In the genomic region with DNA sequence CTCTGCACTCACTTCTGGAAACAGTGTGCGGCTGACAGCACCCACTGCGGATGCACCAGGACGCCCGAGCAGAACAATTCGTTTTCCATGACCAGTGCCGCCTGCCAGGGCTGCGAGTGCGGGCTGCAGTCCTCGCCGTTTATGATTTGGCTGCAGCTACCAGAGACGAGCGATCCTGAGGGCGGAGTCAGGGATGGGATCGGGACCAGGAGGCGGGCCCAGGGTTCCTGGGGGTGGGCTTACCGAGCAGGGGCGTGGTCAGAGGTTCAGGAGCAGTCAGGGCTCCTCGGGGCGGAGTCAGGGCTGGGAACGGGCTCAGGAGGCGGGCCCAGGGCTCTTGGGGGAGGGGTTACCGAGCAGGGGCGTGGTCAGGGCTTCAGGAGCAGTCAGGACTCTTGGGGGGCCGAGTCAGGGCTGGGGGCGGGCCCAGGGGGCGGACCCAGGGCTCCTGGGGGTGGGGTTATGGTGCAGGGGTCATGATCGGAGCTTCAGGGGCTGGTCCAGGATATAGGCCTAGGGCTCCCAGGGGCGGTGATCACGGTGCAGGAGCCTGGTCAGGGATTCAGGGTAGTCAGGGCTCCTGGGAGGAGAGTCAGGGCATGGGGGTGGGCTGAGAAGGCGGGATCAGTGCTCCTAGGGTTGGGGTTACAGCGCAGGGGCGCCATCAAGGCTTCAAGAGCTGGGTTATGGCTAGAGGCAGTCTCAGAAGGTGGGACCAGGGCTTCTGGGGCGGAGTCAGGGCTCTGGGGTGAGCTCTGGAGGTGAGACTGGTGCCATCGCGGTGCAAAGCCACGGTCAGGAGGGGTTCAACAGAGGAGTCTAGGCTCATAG, we compare ENCODE assay signal across 9 cellular contexts. TPM values are rescaled to one million over a fixed set of nuclear protein-coding genes. Genes with fewer than 3 reads are reported as not detected.
DNase-seq lines count a peak whose midpoint lies in the region; ATAC-seq and TF ChIP-seq lines count a peak whose summit lies in the region.
"Had no signal": no experiment of that assay in that cellular context is flagged by ENCODE, and none has a peak within 500 bp of the region (broad histone marks: within the 10 kb centered on the region; RNA-seq: fewer than 3 reads in every experiment).

No MANE protein-coding gene starts in this region.

- no peaks in the 10 kb centered on the region for H3K79me2 ChIP-seq in DND-41 (ENCODE audit: insufficient read depth, low read length)
- H3K79me2 ChIP-seq in GM23338 (replicated peaks; ENCODE audit: insufficient read depth): no peaks in the 10 kb centered on the region
- H3K79me2 ChIP-seq in neural progenitor cell (ENCODE audit: low read depth): no peaks in the 10 kb centered on the region

- no peak for TF ChIP-seq CTCF in DND-41 (IDR thresholded peaks at IDR 0.05; ENCODE audit: borderline replicate concordance, extremely low read depth, low read length, poor library complexity, severe bottlenecking)
- TF ChIP-seq CTCF in GM23338 (conservative IDR thresholded peaks at IDR 0.05; ENCODE audit: low read depth in 2 of 2): no peak
- TF ChIP-seq CTCF in breast epithelium (IDR thresholded peaks at IDR 0.05): no peak
- no peak for TF ChIP-seq CTCF in neural progenitor cell (IDR thresholded peaks at IDR 0.05)
- no peak for TF ChIP-seq CTCF in osteocyte (IDR thresholded peaks at IDR 0.05)

- H3K9me3 ChIP-seq in DND-41 (ENCODE audit: insufficient read depth, low read length, severe bottlenecking) (no peaks in the 10 kb centered on the region), NT2/D1 (ENCODE audit: insufficient read depth, low read length) (no peaks in the 10 kb centered on the region), breast epithelium (no peaks in the 10 kb centered on the region), neural progenitor cell (ENCODE audit: low read depth) (no peaks in the 10 kb centered on the region)

- H3K4me3 ChIP-seq in DND-41 (ENCODE audit: low read depth in 1 of 2, low read length in 2 of 2) (no peak overlapping the region), GM23338 (peak overlapping the region; percentile 80), NT2/D1 (ENCODE audit: insufficient read length, low read depth) (no peak overlapping the region), breast epithelium (peak overlapping the region in 2 of 3 donors; percentile 29 to 50), neural progenitor cell (peak overlapping the region; percentile 46)

- no peaks in the 10 kb centered on the region for H3K9me2 ChIP-seq in GM23338 (ENCODE audit: insufficient read depth)

- H3K36me3 Mint-ChIP-seq in GM23338 (ENCODE audit: low read depth) (no peaks in the 10 kb centered on the region; the same call in 2 of the 3 replicates), neural progenitor cell (no peaks in the 10 kb centered on the region), osteocyte (ENCODE audit: unreplicated experiment) (no peaks in the 10 kb centered on the region)

- H3F3A ChIP-seq in GM23338 (replicated peaks; ENCODE audit: low read depth): 0 out of 2 replicates have a peak, but pooled peaks cover 2% of the 10 kb centered on the region
- H3F3A ChIP-seq in neural progenitor cell (ENCODE audit: low read depth): no peaks in the 10 kb centered on the region

- H3K4me3 Mint-ChIP-seq in GM23338: peak overlapping the region; percentile 74
- H3K4me3 Mint-ChIP-seq in neural progenitor cell: peak overlapping the region; percentile 73
- no peak overlapping the region for H3K4me3 Mint-ChIP-seq in osteocyte (ENCODE audit: unreplicated experiment)

- intact Hi-C loops in breast epithelium (cut with DNase I; ENCODE audit: low total_unique reads): loop anchor here (10.0 kb wide), 1 partner anchor 545 kb away; a partner anchor contains a TSS

- H3K9me3 Mint-ChIP-seq in GM23338 (no peaks in the 10 kb centered on the region; the same call in 1 of the 3 replicates), neural progenitor cell (no peaks in the 10 kb centered on the region), osteocyte (ENCODE audit: unreplicated experiment) (no peaks in the 10 kb centered on the region)

- DNase-seq in DND-41: peak; percentile 23
- DNase-seq in GM23338 (ENCODE audit: low spot score): peak; percentile 99
- peak; percentile 85 for DNase-seq in NT2/D1 (ENCODE audit: low read depth, low spot score)
- peak in 1 of 2 donors; percentile 44 for DNase-seq in breast epithelium (ENCODE audit: low spot score in 2 of 2)
- DNase-seq in neural progenitor cell (ENCODE audit: low spot score): peak; percentile 96
- DNase-seq in osteocyte (ENCODE audit: extremely low spot score, unreplicated experiment): no peak
- no peak for DNase-seq in NCI-H1694 (lab: John Stamatoyannopoulos, UW)
- DNase-seq in NCI-H187 treated with DMSO at 0.1 percent for 48 hours (lab: John Stamatoyannopoulos, UW): no peak

- no peak for TF ChIP-seq POLR2A in breast epithelium (IDR thresholded peaks at IDR 0.05)

- peaks cover 27% of the 10 kb centered on the region for H3K27me3 Mint-ChIP-seq in GM23338 (ENCODE audit: insufficient read depth, low read depth, poor library complexity)
- peaks cover 28% of the 10 kb centered on the region for H3K27me3 Mint-ChIP-seq in neural progenitor cell (ENCODE audit: insufficient read depth, low read depth)
- peaks cover 2% of the 10 kb centered on the region for H3K27me3 Mint-ChIP-seq in osteocyte (ENCODE audit: unreplicated experiment)

- H3K4me2 ChIP-seq in DND-41 (ENCODE audit: insufficient read depth, low read length): no peak overlapping the region
- peak overlapping the region; percentile 88 for H3K4me2 ChIP-seq in GM23338
- H3K4me2 ChIP-seq in neural progenitor cell: peak overlapping the region; percentile 76
- H3K4me2 ChIP-seq: KMS-11 had no signal

- H3K27ac Mint-ChIP-seq in GM23338 (peak overlapping the region; percentile 85; the same call in 1 of the 2 replicates), neural progenitor cell (no peak overlapping the region), osteocyte (ENCODE audit: unreplicated experiment) (no peak overlapping the region)

- ATAC-seq in DND-41 (ENCODE audit: insufficient read depth, low read depth) (no peak), GM23338 (peak; percentile 88)

- peaks cover 13% of the 10 kb centered on the region for H3K4me1 Mint-ChIP-seq in GM23338
- H3K4me1 Mint-ChIP-seq in neural progenitor cell: no peaks in the 10 kb centered on the region
- no peaks in the 10 kb centered on the region for H3K4me1 Mint-ChIP-seq in osteocyte (ENCODE audit: unreplicated experiment)

- no peak overlapping the region for H3K9ac ChIP-seq in DND-41 (ENCODE audit: low read depth, low read length)
- no peak overlapping the region for H3K9ac ChIP-seq in NT2/D1 (ENCODE audit: insufficient read length, low read depth)
- no peak overlapping the region for H3K9ac ChIP-seq in neural progenitor cell
- H3K9ac ChIP-seq: KMS-11 had no signal

- H3K4me1 ChIP-seq in DND-41 (ENCODE audit: insufficient read depth, low read length) (no peaks in the 10 kb centered on the region), GM23338 (ENCODE audit: insufficient read depth) (peaks cover 15% of the 10 kb centered on the region), NT2/D1 (ENCODE audit: insufficient read depth, insufficient read length) (peaks cover 6% of the 10 kb centered on the region), breast epithelium (no peaks in the 10 kb centered on the region), neural progenitor cell (no peaks in the 10 kb centered on the region)

- H3K36me3 ChIP-seq in DND-41 (ENCODE audit: insufficient read depth, low read length) (no peaks in the 10 kb centered on the region), GM23338 (ENCODE audit: insufficient read depth) (no peaks in the 10 kb centered on the region), NT2/D1 (ENCODE audit: insufficient read depth, insufficient read length, low read length) (no peaks in the 10 kb centered on the region), breast epithelium (no peaks in the 10 kb centered on the region), neural progenitor cell (no peaks in the 10 kb centered on the region)

- H3K27ac ChIP-seq in DND-41 (ENCODE audit: low read length) (no peak overlapping the region), GM23338 (ENCODE audit: low read depth) (no peak overlapping the region), breast epithelium (peak overlapping the region in 1 of 2 donors; percentile 25), neural progenitor cell (no peak overlapping the region)
- H3K27ac ChIP-seq: KMS-11 had no signal

- H4K20me1 ChIP-seq in DND-41 (ENCODE audit: insufficient read depth, low read length) (no peaks in the 10 kb centered on the region), GM23338 (replicated peaks; ENCODE audit: insufficient read depth) (no peaks in the 10 kb centered on the region), neural progenitor cell (ENCODE audit: low read depth) (no peaks in the 10 kb centered on the region)

- H2AFZ ChIP-seq in DND-41 (ENCODE audit: low read depth, low read length): no peak overlapping the region
- H2AFZ ChIP-seq in GM23338: peak overlapping the region; percentile 96
- peak overlapping the region; percentile 85 for H2AFZ ChIP-seq in neural progenitor cell (replicated peaks)

- peaks cover 9% of the 10 kb centered on the region for H3K27me3 ChIP-seq in DND-41 (ENCODE audit: insufficient read depth, low read length, poor library complexity)
- peaks cover 46% of the 10 kb centered on the region for H3K27me3 ChIP-seq in GM23338 (ENCODE audit: insufficient read depth)
- peaks cover 10% of the 10 kb centered on the region for H3K27me3 ChIP-seq in NT2/D1 (ENCODE audit: insufficient read depth, insufficient read length)
- peaks cover 2 to 54% of the 10 kb centered on the region in 2 donors for H3K27me3 ChIP-seq in breast epithelium
- H3K27me3 ChIP-seq in neural progenitor cell: peaks cover 81% of the 10 kb centered on the region

RNA-seq across cellular contexts. Expression of a gene that starts 1.7 kb away (rescaled TPM):
- total RNA-seq in GM23338 (2014; rRNA removed; shearing (Covaris generic)): 0.54 and 0.76 TPM in 2 replicates
- polyA plus RNA-seq in GM23338 (2016; fragmentation: Nextera tagmentation; extraction: Ambion mirVana): 1.8 and 2.2 TPM in 2 replicates
- not detected for total RNA-seq in breast epithelium
- 0.68 TPM in 1 of 2 replicates, not detected in the other for total RNA-seq in neural progenitor cell (ENCODE audit: low replicate concordance)
- total RNA-seq in osteocyte: not detected in 2 replicates

RNA-seq across cellular contexts. Expression of a gene that starts 36.2 kb away (rescaled TPM):
- total RNA-seq in GM23338 (2014; rRNA removed; shearing (Covaris generic)): 0.69 TPM in 1 of 2 replicates, not detected in the other
- polyA plus RNA-seq in GM23338 (2016; fragmentation: Nextera tagmentation; extraction: Ambion mirVana): 0.18 TPM in 1 of 2 replicates, not detected in the other
- total RNA-seq in breast epithelium (10 to 100 TPM in 1 of 3 donors, under 1 TPM in 2; 0.44 to 14.7 (median 0.48) TPM), neural progenitor cell (ENCODE audit: low replicate concordance) (not detected in 2 replicates), osteocyte (not detected in 2 replicates)

RNA-seq across cellular contexts. Expression of a gene that starts 43.4 kb away (rescaled TPM):
- 0.54 and 0.66 TPM in 2 replicates for total RNA-seq in GM23338 (2014; rRNA removed; shearing (Covaris generic))
- polyA plus RNA-seq in GM23338 (2016; fragmentation: Nextera tagmentation; extraction: Ambion mirVana): 0.77 TPM in 1 of 2 replicates, not detected in the other
- total RNA-seq in breast epithelium (100 to 1,000 TPM in 1 of 3 donors, 10 to 100 TPM in 1, not detected in 1; 16.1 to 182 TPM), neural progenitor cell (ENCODE audit: low replicate concordance) (not detected in 2 replicates), osteocyte (not detected in 2 replicates)

RNA-seq across cellular contexts. Expression of a gene that starts 54.7 kb away (rescaled TPM):
- total RNA-seq in GM23338 (2014; rRNA removed; shearing (Covaris generic)): not detected in 2 replicates
- 0.14 and 0.19 TPM in 2 replicates for polyA plus RNA-seq in GM23338 (2016; fragmentation: Nextera tagmentation; extraction: Ambion mirVana)
- 10 to 100 TPM in 1 of 3 donors, under 1 TPM in 1, not detected in 1; 0.32 to 45.2 TPM for total RNA-seq in breast epithelium
- not detected in 2 replicates for total RNA-seq in neural progenitor cell (ENCODE audit: low replicate concordance)
- total RNA-seq in osteocyte: not detected in 2 replicates

RNA-seq across cellular contexts. Expression of a gene that starts 59.9 kb away (rescaled TPM):
- 0.39 and 0.56 TPM in 2 replicates for total RNA-seq in GM23338 (2014; rRNA removed; shearing (Covaris generic))
- 0.47 and 0.56 TPM in 2 replicates for polyA plus RNA-seq in GM23338 (2016; fragmentation: Nextera tagmentation; extraction: Ambion mirVana)
- total RNA-seq in breast epithelium: 10 to 100 TPM in 1 of 3 donors, under 1 TPM in 1, not detected in 1; 0.98 to 14.8 TPM
- total RNA-seq in neural progenitor cell (ENCODE audit: low replicate concordance): not detected in 2 replicates
- not detected in 2 replicates for total RNA-seq in osteocyte

Comparison
In these comparisons a context has a peak if more than half of its experiments do, and no peak if none do; other contexts are left out.
1. DNase-seq: peak in DND-41 (single experiment), GM23338 (single experiment), NT2/D1 (single experiment) and neural progenitor cell (single experiment); none in osteocyte (single experiment), NCI-H1694 (single experiment) and NCI-H187 treated with DMSO at 0.1 percent for 48 hours (single experiment).
2. H3K4me3 ChIP-seq: peak in GM23338 (single experiment), breast epithelium (2 of 3) and neural progenitor cell (single experiment); none in DND-41 (0 of 2) and NT2/D1 (single experiment).